In the genomic region with DNA sequence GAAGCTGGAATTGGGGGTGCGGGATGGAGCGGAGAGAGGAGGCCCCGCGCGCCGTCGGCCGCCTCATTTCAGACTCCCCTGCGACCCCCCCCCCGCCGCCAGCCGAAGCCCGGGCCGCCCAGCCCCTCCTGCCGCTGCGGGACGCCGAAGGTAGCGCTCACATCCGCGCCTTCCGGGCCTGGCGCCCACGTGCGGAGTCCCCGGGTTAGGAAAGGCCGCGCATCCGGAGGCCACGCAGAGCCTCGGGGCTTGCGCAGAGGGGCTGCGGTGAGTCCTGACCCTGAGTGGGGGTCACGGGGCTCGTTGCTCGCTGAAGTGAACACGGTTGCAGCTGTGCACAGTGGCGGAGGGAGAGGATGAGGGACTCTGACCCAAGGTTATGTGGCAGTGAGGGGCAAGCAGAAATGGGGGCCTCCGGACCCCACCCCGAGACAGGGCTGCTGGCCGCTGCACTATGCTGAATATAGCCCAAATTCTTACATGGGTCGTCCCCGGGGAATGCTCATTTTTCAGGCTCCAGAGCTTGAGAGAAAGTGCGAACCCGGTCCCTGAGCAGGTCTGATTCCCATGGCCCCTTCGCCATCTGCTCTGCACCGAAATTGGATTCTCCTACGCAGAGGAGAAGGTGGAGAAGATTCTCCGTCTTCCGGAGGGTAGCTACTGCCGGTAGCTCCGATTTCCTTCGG, we compare ENCODE assay signal across 8 cellular contexts. TPM values are rescaled to one million over a fixed set of nuclear protein-coding genes. Genes with fewer than 3 reads are reported as not detected.
A peak's percentile ranks its signal among the peaks of the same experiment; 100 is the strongest.
DNase-seq lines count a peak whose midpoint lies in the region; ATAC-seq and TF ChIP-seq lines count a peak whose summit lies in the region.

No MANE protein-coding gene starts in this region.

- H3K79me2 ChIP-seq in trophoblast cell (ENCODE audit: control insufficient read depth, insufficient read depth, low read length, poor library complexity): peaks cover 21% of the 10 kb centered on the region

- peak overlapping the region; percentile 83 for H4K8ac ChIP-seq in trophoblast cell (ENCODE audit: low read depth, low read length)

- no peak for TF ChIP-seq POLR2A in uterus (IDR thresholded peaks at IDR 0.05)

- H3K36me3 ChIP-seq in trophoblast cell (ENCODE audit: control insufficient read depth in 1 of 2, insufficient read depth in 2 of 2, low read length in 2 of 2): peaks cover 25 to 27% of the 10 kb centered on the region in 2 experiments
- no peaks in the 10 kb centered on the region for H3K36me3 ChIP-seq in uterus

- H3K9me3 ChIP-seq in trophoblast cell (ENCODE audit: insufficient read depth, low read depth, low read length): no peaks in the 10 kb centered on the region
- H3K9me3 ChIP-seq in uterus: no peaks in the 10 kb centered on the region

- H2AFZ ChIP-seq in trophoblast cell (ENCODE audit: insufficient read depth, low read length, poor library complexity): peak overlapping the region; percentile 95

- H3K4me3 Mint-ChIP-seq in activated naive CD4-positive, alpha-beta T cell treated with anti-CD3 and anti-CD28 coated beads, Interleukin-2, amount 10 ng/mL, durations not matched to agents 7 days and 5 days: peak overlapping the region; percentile 68
- peak overlapping the region; percentile 91 for H3K4me3 Mint-ChIP-seq in glutamatergic neuron (ENCODE audit: unreplicated experiment)

- peak overlapping the region; percentile 57 for H3K4ac ChIP-seq in trophoblast cell (ENCODE audit: low read depth, low read length)

- H3K79me1 ChIP-seq in trophoblast cell (ENCODE audit: low read length): peaks cover 14% of the 10 kb centered on the region

- H3K27ac Mint-ChIP-seq in activated naive CD4-positive, alpha-beta T cell treated with anti-CD3 and anti-CD28 coated beads, Interleukin-2, amount 10 ng/mL, durations not matched to agents 7 days and 5 days: no peak overlapping the region
- peak overlapping the region; percentile 82 for H3K27ac Mint-ChIP-seq in glutamatergic neuron (ENCODE audit: unreplicated experiment)

- WGBS in trophoblast cell (ENCODE audit: extremely low coverage, insufficient coverage, insufficient read length): no CpG with 5 or more reads among the region's 53 CpGs

- peak overlapping the region; percentile 96 for H4K91ac ChIP-seq in trophoblast cell (ENCODE audit: low read depth, low read length)

- ATAC-seq in GM19023 (IDR thresholded peaks at IDR 0.05; ENCODE audit: unreplicated experiment): peak; percentile 39
- peak; percentile 44 for ATAC-seq in HG03135 (IDR thresholded peaks at IDR 0.05; ENCODE audit: unreplicated experiment)

- peak overlapping the region; percentile 71 for H4K12ac ChIP-seq in trophoblast cell (ENCODE audit: low read depth, low read length)

- TF ChIP-seq CTCF in C4-2B (conservative IDR thresholded peaks at IDR 0.05): no peak
- no peak for TF ChIP-seq CTCF in glutamatergic neuron (IDR thresholded peaks at IDR 0.05; ENCODE audit: partially characterized antibody, unreplicated experiment)
- TF ChIP-seq CTCF in uterus (IDR thresholded peaks at IDR 0.05): no peak

- H3K14ac ChIP-seq in trophoblast cell (ENCODE audit: low read length): peak overlapping the region; percentile 91

- no peak overlapping the region for H2BK12ac ChIP-seq in trophoblast cell (ENCODE audit: low read length)

- H3K9ac ChIP-seq in trophoblast cell (ENCODE audit: low read length): peak overlapping the region; percentile 81

- H3K27me3 ChIP-seq in trophoblast cell (ENCODE audit: insufficient read depth, low read length) (no peaks in the 10 kb centered on the region), uterus (no peaks in the 10 kb centered on the region)

- CTCF ChIA-PET in activated naive CD4-positive, alpha-beta T cell treated with anti-CD3 and anti-CD28 coated beads, Interleukin-2, amount 10 ng/mL, durations not matched to agents 7 days and 5 days (lab: Charles Lee): interaction anchor here (0.6 kb wide), 1 partner anchor 64 kb away, joined by 3 read pairs; no protein-coding TSS in a partner anchor

- H2BK5ac ChIP-seq in trophoblast cell (ENCODE audit: low read depth, low read length, poor library complexity): peak overlapping the region; percentile 70

- peak overlapping the region; percentile 85 for H3K4me2 ChIP-seq in trophoblast cell (ENCODE audit: low read length)

- H3K4me1 ChIP-seq in trophoblast cell (ENCODE audit: control insufficient read depth in 1 of 2, insufficient read depth in 2 of 2, low read length in 2 of 2): peaks cover 18 to 33% of the 10 kb centered on the region in 2 experiments
- H3K4me1 ChIP-seq in uterus: peaks cover 8 to 10% of the 10 kb centered on the region in 2 donors

- H3K27me3 Mint-ChIP-seq in activated naive CD4-positive, alpha-beta T cell treated with anti-CD3 and anti-CD28 coated beads, Interleukin-2, amount 10 ng/mL, durations not matched to agents 7 days and 5 days: peaks cover 12% of the 10 kb centered on the region
- H3K27me3 Mint-ChIP-seq in glutamatergic neuron (ENCODE audit: unreplicated experiment): peaks cover 37% of the 10 kb centered on the region

- peak; percentile 48 for DNase-seq in RPMI7951 (ENCODE audit: low read depth)
- DNase-seq in activated naive CD4-positive, alpha-beta T cell treated with anti-CD3 and anti-CD28 coated beads, Interleukin-2, amount 10 ng/mL, durations not matched to agents 7 days and 5 days: peak; percentile 67
- DNase-seq in glutamatergic neuron: peak; percentile 73
- peak in 1 of 2 donors; percentile 32 for DNase-seq in trophoblast cell
- DNase-seq in uterus: peak; percentile 41 to 57

- no peak overlapping the region for H3K23ac ChIP-seq in trophoblast cell (ENCODE audit: low read length)

- H3K9me3 Mint-ChIP-seq in activated naive CD4-positive, alpha-beta T cell treated with anti-CD3 and anti-CD28 coated beads, Interleukin-2, amount 10 ng/mL, durations not matched to agents 7 days and 5 days: no peaks in the 10 kb centered on the region
- peaks cover 28% of the 10 kb centered on the region for H3K9me3 Mint-ChIP-seq in glutamatergic neuron (ENCODE audit: unreplicated experiment)

- H3K4me3 ChIP-seq in trophoblast cell (ENCODE audit: low read depth, low read length): peak overlapping the region; percentile 88
- H3K4me3 ChIP-seq in uterus: peak overlapping the region; percentile 87 to 99

- H3K4me1 Mint-ChIP-seq in activated naive CD4-positive, alpha-beta T cell treated with anti-CD3 and anti-CD28 coated beads, Interleukin-2, amount 10 ng/mL, durations not matched to agents 7 days and 5 days: peaks cover 34% of the 10 kb centered on the region
- H3K4me1 Mint-ChIP-seq in glutamatergic neuron (ENCODE audit: low read depth, unreplicated experiment): peaks cover 42% of the 10 kb centered on the region

- intact Hi-C loops in uterus (cut with DNase I; ENCODE audit: low total_unique reads): no loop called here

- H3K27ac ChIP-seq in C4-2B: peak overlapping the region; percentile 84
- peak overlapping the region; percentile 63 for H3K27ac ChIP-seq in trophoblast cell (ENCODE audit: low read depth, low read length)
- peak overlapping the region; percentile 95 to 99 for H3K27ac ChIP-seq in uterus

- no peak overlapping the region for H2AK5ac ChIP-seq in trophoblast cell (ENCODE audit: low read length)

- H2BK120ac ChIP-seq in trophoblast cell (ENCODE audit: insufficient read depth, low read length, poor library complexity): peak overlapping the region; percentile 79

- peak overlapping the region; percentile 79 for H3K18ac ChIP-seq in trophoblast cell (ENCODE audit: low read length)

- H3K36me3 Mint-ChIP-seq in activated naive CD4-positive, alpha-beta T cell treated with anti-CD3 and anti-CD28 coated beads, Interleukin-2, amount 10 ng/mL, durations not matched to agents 7 days and 5 days: peaks cover 17% of the 10 kb centered on the region
- H3K36me3 Mint-ChIP-seq in glutamatergic neuron (ENCODE audit: unreplicated experiment): peaks cover 7% of the 10 kb centered on the region

RNA-seq across cellular contexts. Expression of a gene that starts 0.7 kb away (rescaled TPM):
- 12.6 and 12.9 TPM in 2 replicates for total RNA-seq in RPMI7951 (2014; rRNA removed; shearing (Covaris generic))
- 60.5 TPM for total RNA-seq in glutamatergic neuron (ENCODE audit: unreplicated experiment)
- 19.6 and 20.9 TPM in 2 replicates for polyA plus RNA-seq in trophoblast cell (2013)
- total RNA-seq in uterus: 10 to 100 TPM; 24.1 to 51.7 (median 41.0) TPM
